ENCODE assay signal across 8 cellular contexts in the genomic region with DNA sequence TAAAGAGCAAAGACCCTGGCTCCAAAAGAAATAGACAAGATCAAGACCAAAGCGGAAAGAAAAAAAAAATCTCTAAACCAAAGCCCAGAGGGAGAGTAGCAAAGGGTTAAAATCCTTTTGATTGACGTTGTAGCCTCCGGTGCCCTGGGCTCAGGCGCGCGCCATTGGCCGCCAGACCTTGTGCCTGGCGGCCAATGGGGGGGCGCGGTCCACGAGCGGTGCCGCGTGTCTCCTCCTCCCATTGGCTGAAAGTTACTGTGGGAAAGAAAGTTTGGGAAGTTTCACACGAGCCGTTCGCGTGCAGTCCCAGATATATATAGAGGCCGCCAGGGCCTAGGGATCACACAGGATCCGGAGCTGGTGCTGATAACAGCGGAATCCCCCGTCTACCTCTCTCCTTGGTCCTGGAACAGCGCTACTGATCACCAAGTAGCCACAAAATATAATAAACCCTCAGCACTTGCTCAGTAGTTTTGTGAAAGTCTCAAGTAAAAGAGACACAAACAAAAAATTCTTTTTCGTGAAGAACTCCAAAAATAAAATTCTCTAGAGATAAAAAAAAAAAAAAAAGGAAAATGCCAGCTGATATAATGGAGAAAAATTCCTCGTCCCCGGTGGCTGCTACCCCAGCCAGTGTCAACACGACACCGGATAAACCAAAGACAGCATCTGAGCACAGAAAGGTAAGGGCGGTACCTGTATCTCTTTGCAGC. TPM values are rescaled to one million over a fixed set of nuclear protein-coding genes. Genes with fewer than 3 reads are reported as not detected.
DNase-seq lines count a peak whose midpoint lies in the region; ATAC-seq and TF ChIP-seq lines count a peak whose summit lies in the region.

A gene with protein sequence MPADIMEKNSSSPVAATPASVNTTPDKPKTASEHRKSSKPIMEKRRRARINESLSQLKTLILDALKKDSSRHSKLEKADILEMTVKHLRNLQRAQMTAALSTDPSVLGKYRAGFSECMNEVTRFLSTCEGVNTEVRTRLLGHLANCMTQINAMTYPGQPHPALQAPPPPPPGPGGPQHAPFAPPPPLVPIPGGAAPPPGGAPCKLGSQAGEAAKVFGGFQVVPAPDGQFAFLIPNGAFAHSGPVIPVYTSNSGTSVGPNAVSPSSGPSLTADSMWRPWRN (plus strand): TSS at position 343 of the 713 bp plus-strand sequence. CDS start 233 bp downstream, at position 576.

- peak within 1 kb of the TSS; percentile 83 for H3K4ac ChIP-seq in mesendoderm (ENCODE audit: low read depth, low read length)

- intact Hi-C loops in activated CD8-positive, alpha-beta T cell treated with anti-CD3 and anti-CD28 coated beads for 36 hours (cut with micrococcal nuclease): loop anchor here (5.0 to 10.0 kb wide), 4 partner anchors 171 to 471 kb away; no protein-coding TSS in a partner anchor

- H3K9ac ChIP-seq in mesendoderm (ENCODE audit: low read length): peak within 1 kb of the TSS; percentile 72

- no peak within 1 kb of the TSS for H4K8ac ChIP-seq in mesendoderm (ENCODE audit: low read depth, low read length)

- H3K79me2 ChIP-seq in mesendoderm (ENCODE audit: control insufficient read depth, insufficient read depth, low read length): peaks cover 16% of the 10 kb centered on the region

- H4K5ac ChIP-seq in mesendoderm (ENCODE audit: low read length): no peak within 1 kb of the TSS

- peak within 1 kb of the TSS; percentile 70 for H3K23ac ChIP-seq in mesendoderm (ENCODE audit: low read length)

- peak within 1 kb of the TSS; percentile 92 for H3K18ac ChIP-seq in mesendoderm (ENCODE audit: low read length)

- CTCF ChIA-PET in activated CD8-positive, alpha-beta T cell treated with anti-CD3 and anti-CD28 coated beads for 36 hours (lab: Charles Lee): interaction anchor here (0.9 to 1.2 kb wide), 3 partner anchors 90 to 489 kb away, joined by 3 read pairs; no protein-coding TSS in a partner anchor

- H3K4me3 Mint-ChIP-seq in activated CD8-positive, alpha-beta T cell treated with anti-CD3 and anti-CD28 coated beads for 36 hours: peak within 1 kb of the TSS; percentile 63

- peak; percentile 26 to 41 for DNase-seq in activated CD4-positive, alpha-beta T cell treated with anti-CD3 and anti-CD28 coated beads for 24 hours (ENCODE audit: low read depth in 2 of 2)
- no peak for DNase-seq in activated CD4-positive, alpha-beta T cell treated with anti-CD3 and anti-CD28 coated beads for 1 hour
- DNase-seq in NCI-H510A treated with DMSO at 0.1 percent for 48 hours (lab: John Stamatoyannopoulos, UW) (peak; percentile 95), epithelial cell of esophagus (ENCODE audit: low read depth) (peak; percentile 98), mesendoderm (peak; percentile 99)
- DNase-seq in activated CD8-positive, alpha-beta T cell treated with anti-CD3 and anti-CD28 coated beads for 36 hours: peak; percentile 57
- peak; percentile 69 for DNase-seq in stimulated activated naive CD8-positive, alpha-beta T cell treated with anti-CD3 and anti-CD28 coated beads, Interleukin-15, Interleukin-2, amounts not matched to agents 100 U/mL and 50 U/mL, for 24 hours

- peak within 1 kb of the TSS; percentile 86 for H3K56ac ChIP-seq in mesendoderm (ENCODE audit: low read length)

- no CpG with 5 or more reads among the region's 29 CpGs for WGBS in mesendoderm (ENCODE audit: extremely low coverage, insufficient coverage, low lambda C conversion rate)

- peak; percentile 28 for ATAC-seq in HG03196 (IDR thresholded peaks at IDR 0.05; ENCODE audit: unreplicated experiment)
- peak; percentile 28 for ATAC-seq in activated CD8-positive, alpha-beta T cell treated with anti-CD3 and anti-CD28 coated beads for 36 hours
- ATAC-seq in stimulated activated naive CD8-positive, alpha-beta T cell treated with anti-CD3 and anti-CD28 coated beads, Interleukin-15, Interleukin-2, amounts not matched to agents 100 U/mL and 50 U/mL, for 24 hours: peak; percentile 44

- peak within 1 kb of the TSS; percentile 76 for H3K27ac ChIP-seq in mesendoderm (ENCODE audit: low read depth, low read length)

- H2BK5ac ChIP-seq in mesendoderm (ENCODE audit: low read length): peak within 1 kb of the TSS; percentile 33

- H3K27ac Mint-ChIP-seq in activated CD8-positive, alpha-beta T cell treated with anti-CD3 and anti-CD28 coated beads for 36 hours: peak within 1 kb of the TSS; percentile 75

- peak within 1 kb of the TSS; percentile 71 for H3K4me2 ChIP-seq in mesendoderm (ENCODE audit: low read length)

- peaks cover 41% of the 10 kb centered on the region for H3K4me1 Mint-ChIP-seq in activated CD8-positive, alpha-beta T cell treated with anti-CD3 and anti-CD28 coated beads for 36 hours (ENCODE audit: low read depth)

- H3K4me3 ChIP-seq in epithelial cell of esophagus (ENCODE audit: low read length) (peak within 1 kb of the TSS; percentile 97), mesendoderm (ENCODE audit: low read length) (peak within 1 kb of the TSS; percentile 77)

- POLR2A ChIA-PET in activated CD8-positive, alpha-beta T cell treated with anti-CD3 and anti-CD28 coated beads for 36 hours (lab: Charles Lee): no interaction called here

- H3K27me3 Mint-ChIP-seq in activated CD8-positive, alpha-beta T cell treated with anti-CD3 and anti-CD28 coated beads for 36 hours: peaks cover 66% of the 10 kb centered on the region

- no peak within 1 kb of the TSS for H2BK15ac ChIP-seq in mesendoderm (replicated peaks; ENCODE audit: low read depth)

- H2BK120ac ChIP-seq in mesendoderm (ENCODE audit: low read depth, low read length): peak within 1 kb of the TSS; percentile 35

- H3K36me3 ChIP-seq in mesendoderm (ENCODE audit: control insufficient read depth, insufficient read depth, low read length): no peaks in the 10 kb centered on the region

- H3K4me1 ChIP-seq in mesendoderm (ENCODE audit: control insufficient read depth, low read depth, low read length): peaks cover 9% of the 10 kb centered on the region

- H3K27me3 ChIP-seq in mesendoderm (ENCODE audit: insufficient read depth, low read length, poor library complexity): no peaks in the 10 kb centered on the region

- TF ChIP-seq CTCF in activated CD8-positive, alpha-beta T cell treated with anti-CD3 and anti-CD28 coated beads for 36 hours (IDR thresholded peaks at IDR 0.05): no peak
- no peak for TF ChIP-seq CTCF in epithelial cell of esophagus (IDR thresholded peaks at IDR 0.05; ENCODE audit: insufficient read depth, low read depth, low read length, missing control alignments)

- H3K9me3 Mint-ChIP-seq in activated CD8-positive, alpha-beta T cell treated with anti-CD3 and anti-CD28 coated beads for 36 hours: no peaks in the 10 kb centered on the region

- no peaks in the 10 kb centered on the region for H3K79me1 ChIP-seq in mesendoderm (ENCODE audit: low read length)

- H2AK5ac ChIP-seq in mesendoderm (ENCODE audit: low read length): no peak within 1 kb of the TSS

- no peaks in the 10 kb centered on the region for H3K36me3 Mint-ChIP-seq in activated CD8-positive, alpha-beta T cell treated with anti-CD3 and anti-CD28 coated beads for 36 hours (ENCODE audit: low read depth)

RNA-seq across cellular contexts. Expression of the gene that starts here (rescaled TPM):
- not detected for total RNA-seq in activated CD8-positive, alpha-beta T cell treated with anti-CD3 and anti-CD28 coated beads for 36 hours
- polyA plus RNA-seq in mesendoderm (2013, experiment 1 of 2): 44.3 TPM
- polyA plus RNA-seq in mesendoderm (2013, experiment 2 of 2): 42.6 TPM

Comparison
In these comparisons a context has a peak if more than half of its experiments do, and no peak if none do; other contexts are left out.
1. Peak in DNase-seq and ATAC-seq in activated CD8-positive, alpha-beta T cell treated with anti-CD3 and anti-CD28 coated beads for 36 hours; RNA of the gene not detected or under 1 TPM.